Comparison of ENCODE assay signal across 16 cellular contexts in the genomic region with DNA sequence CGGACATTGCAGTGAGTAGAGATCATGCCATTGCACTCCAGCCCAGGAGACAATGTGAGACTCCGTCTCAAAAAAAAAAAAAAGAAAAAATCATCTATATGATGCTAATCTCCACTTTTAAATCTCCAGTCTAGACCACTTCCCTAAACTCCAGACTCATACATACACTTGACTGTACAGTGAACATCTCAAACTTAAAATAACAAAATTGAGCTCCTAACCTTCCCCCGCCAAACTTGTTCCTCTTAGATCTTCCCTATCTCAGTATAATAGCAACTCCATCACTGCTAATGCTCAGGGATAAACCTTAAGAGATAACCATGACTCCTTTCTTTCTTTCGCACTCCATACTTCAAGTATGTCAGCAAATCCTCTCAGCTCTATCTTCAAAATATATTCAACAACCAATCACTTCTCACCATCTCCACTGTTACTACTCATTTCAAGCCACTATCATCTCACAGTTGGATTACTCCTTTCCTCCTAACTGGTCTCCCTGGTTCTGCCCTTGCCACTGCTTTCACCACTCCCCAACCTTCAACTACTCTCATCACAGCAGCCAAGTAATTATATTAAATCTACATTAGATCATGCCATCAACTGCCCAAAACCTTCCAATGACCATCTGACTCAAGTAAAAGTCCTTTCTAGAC. TPM values are rescaled to one million over a fixed set of nuclear protein-coding genes. Genes with fewer than 3 reads are reported as not detected.
DNase-seq lines count a peak whose midpoint lies in the region; ATAC-seq and TF ChIP-seq lines count a peak whose summit lies in the region.
"Had no signal": no experiment of that assay in that cellular context is flagged by ENCODE, and none has a peak within 500 bp of the region (broad histone marks: within the 10 kb centered on the region; RNA-seq: fewer than 3 reads in every experiment).

No MANE protein-coding gene starts in this region.

- POLR2A ChIA-PET in activated CD4-positive, alpha-beta memory T cell treated with anti-CD3 and anti-CD28 coated beads, Interleukin-2, amount 10 ng/mL, durations not matched to agents 7 days and 5 days (lab: Charles Lee), result interaction anchor here (1.2 to 1.8 kb wide), 4 partner anchors 10 to 41 kb away, joined by 3 to 10 read pairs (median 7); partner anchors contain the start of gene DPY30

- no peaks in the 10 kb centered on the region for H3K27me3 ChIP-seq in trophoblast cell (ENCODE audit: insufficient read depth, low read length)

- H3K9me3 ChIP-seq in trophoblast cell (ENCODE audit: insufficient read depth, low read depth, low read length), result no peaks in the 10 kb centered on the region
- H3K9me3 ChIP-seq: psoas muscle had no signal

- peaks cover 7 to 10% of the 10 kb centered on the region in 2 experiments for H3K4me1 ChIP-seq in trophoblast cell (ENCODE audit: control insufficient read depth in 1 of 2, insufficient read depth in 2 of 2, low read length in 2 of 2)

- no peak overlapping the region for H2AFZ ChIP-seq in trophoblast cell (ENCODE audit: insufficient read depth, low read length, poor library complexity)

- H3K4me1 Mint-ChIP-seq in activated T-cell treated with anti-CD3 and anti-CD28 coated beads, Interleukin-2, amount 50 U/mL, for 24 hours (ENCODE audit: low read depth), result peaks cover 55% of the 10 kb centered on the region
- H3K4me1 Mint-ChIP-seq in activated CD4-positive, alpha-beta memory T cell treated with anti-CD3 and anti-CD28 coated beads, Interleukin-2, amount 10 ng/mL, durations not matched to agents 7 days and 5 days, result peaks cover 39% of the 10 kb centered on the region

- intact Hi-C loops in Right ventricle myocardium superior (cut with DNase I), result no loop called here

- H3K4me3 ChIP-seq in trophoblast cell (ENCODE audit: low read depth, low read length), result no peak overlapping the region
- H3K4me3 ChIP-seq: psoas muscle had no signal

- no peak overlapping the region for H4K8ac ChIP-seq in trophoblast cell (ENCODE audit: low read depth, low read length)

- no peak overlapping the region for H2BK120ac ChIP-seq in trophoblast cell (ENCODE audit: insufficient read depth, low read length, poor library complexity)

- no peaks in the 10 kb centered on the region for H3K9me3 Mint-ChIP-seq in activated T-cell treated with anti-CD3 and anti-CD28 coated beads, Interleukin-2, amount 50 U/mL, for 24 hours
- H3K9me3 Mint-ChIP-seq in activated CD4-positive, alpha-beta memory T cell treated with anti-CD3 and anti-CD28 coated beads, Interleukin-2, amount 10 ng/mL, durations not matched to agents 7 days and 5 days, result no peaks in the 10 kb centered on the region
- H3K9me3 Mint-ChIP-seq: activated CD4-positive, alpha-beta T cell treated with anti-CD3 and anti-CD28 coated beads, Interleukin-2, amount 10 ng/mL, durations not matched to agents 7 days and 5 days had no signal

- no peak overlapping the region for H3K18ac ChIP-seq in trophoblast cell (ENCODE audit: low read length)

- no peak overlapping the region for H3K27ac ChIP-seq in trophoblast cell (ENCODE audit: low read depth, low read length)
- H3K27ac ChIP-seq: psoas muscle had no signal

- H3K79me1 ChIP-seq in trophoblast cell (ENCODE audit: low read length), result peaks cover 5% of the 10 kb centered on the region

- H3K9ac ChIP-seq in trophoblast cell (ENCODE audit: low read length), result no peak overlapping the region

- no CpG with 5 or more reads among the region's 4 CpGs for WGBS in trophoblast cell (ENCODE audit: extremely low coverage, insufficient coverage, insufficient read length)

- no peak overlapping the region for H2AK5ac ChIP-seq in trophoblast cell (ENCODE audit: low read length)

- no peaks in the 10 kb centered on the region for H3K36me3 ChIP-seq in trophoblast cell (ENCODE audit: control insufficient read depth in 1 of 2, insufficient read depth in 2 of 2, low read length in 2 of 2)

- ATAC-seq in HG02623 (IDR thresholded peaks at IDR 0.05; ENCODE audit: unreplicated experiment) (no peak), Right ventricle myocardium superior (ENCODE audit: poor library complexity) (no peak)
- ATAC-seq: left lobe of liver, psoas muscle had no signal

- H3K23ac ChIP-seq in trophoblast cell (ENCODE audit: low read length), result no peak overlapping the region

- no peak overlapping the region for H2BK5ac ChIP-seq in trophoblast cell (ENCODE audit: low read depth, low read length, poor library complexity)

- H3K4ac ChIP-seq in trophoblast cell (ENCODE audit: low read depth, low read length), result peak overlapping the region; percentile 39

- H2BK12ac ChIP-seq in trophoblast cell (ENCODE audit: low read length), result no peak overlapping the region

- H3K27me3 Mint-ChIP-seq in activated T-cell treated with anti-CD3 and anti-CD28 coated beads, Interleukin-2, amount 50 U/mL, for 24 hours, result no peaks in the 10 kb centered on the region
- no peaks in the 10 kb centered on the region for H3K27me3 Mint-ChIP-seq in activated CD4-positive, alpha-beta memory T cell treated with anti-CD3 and anti-CD28 coated beads, Interleukin-2, amount 10 ng/mL, durations not matched to agents 7 days and 5 days
- H3K27me3 Mint-ChIP-seq: activated CD4-positive, alpha-beta T cell treated with anti-CD3 and anti-CD28 coated beads, Interleukin-2, amount 10 ng/mL, durations not matched to agents 7 days and 5 days; brain had no signal

- H4K12ac ChIP-seq in trophoblast cell (ENCODE audit: low read depth, low read length), result no peak overlapping the region

- peaks cover 12% of the 10 kb centered on the region for H3K79me2 ChIP-seq in trophoblast cell (ENCODE audit: control insufficient read depth, insufficient read depth, low read length, poor library complexity)

- H3K4me2 ChIP-seq in trophoblast cell (ENCODE audit: low read length), result no peak overlapping the region

- no peak overlapping the region for H3K4me3 Mint-ChIP-seq in activated T-cell treated with anti-CD3 and anti-CD28 coated beads, Interleukin-2, amount 50 U/mL, for 24 hours
- no peak overlapping the region for H3K4me3 Mint-ChIP-seq in activated CD4-positive, alpha-beta memory T cell treated with anti-CD3 and anti-CD28 coated beads, Interleukin-2, amount 10 ng/mL, durations not matched to agents 7 days and 5 days
- H3K4me3 Mint-ChIP-seq: activated CD4-positive, alpha-beta T cell treated with anti-CD3 and anti-CD28 coated beads, Interleukin-2, amount 10 ng/mL, durations not matched to agents 7 days and 5 days; brain had no signal

- no peak for TF ChIP-seq POLR2A in erythroblast (IDR thresholded peaks at IDR 0.05; ENCODE audit: low read length)

- CTCF ChIA-PET in activated CD4-positive, alpha-beta memory T cell treated with anti-CD3 and anti-CD28 coated beads, Interleukin-2, amount 10 ng/mL, durations not matched to agents 7 days and 5 days (lab: Charles Lee), result interaction anchor here (0.7 kb wide), 1 partner anchor 112 kb away, joined by 3 read pairs; no protein-coding TSS in a partner anchor

- peaks cover 9% of the 10 kb centered on the region for H3K36me3 Mint-ChIP-seq in activated T-cell treated with anti-CD3 and anti-CD28 coated beads, Interleukin-2, amount 50 U/mL, for 24 hours (ENCODE audit: low read depth)
- H3K36me3 Mint-ChIP-seq in activated CD4-positive, alpha-beta memory T cell treated with anti-CD3 and anti-CD28 coated beads, Interleukin-2, amount 10 ng/mL, durations not matched to agents 7 days and 5 days (ENCODE audit: low read depth), result peaks cover 12% of the 10 kb centered on the region

- no peak for DNase-seq in activated T-cell treated with anti-CD3 and anti-CD28 coated beads, Interleukin-2, amount 50 U/mL, for 24 hours
- DNase-seq in activated T-cell treated with anti-CD3 and anti-CD28 coated beads, Interleukin-2, amount 50 U/mL, for 48 hours, result no peak
- DNase-seq in MV-4-11 (lab: John Stamatoyannopoulos, UW) (peak; percentile 80), trophoblast cell (no peak), erythroblast (lab: John Stamatoyannopoulos, UW) (no peak), Right ventricle myocardium superior (no peak)
- no peak for DNase-seq in activated CD4-positive, alpha-beta memory T cell treated with anti-CD3 and anti-CD28 coated beads, Interleukin-2, amount 10 ng/mL, durations not matched to agents 7 days and 5 days
- DNase-seq: activated CD4-positive, alpha-beta T cell treated with anti-CD3 and anti-CD28 coated beads, Interleukin-2, amount 10 ng/mL, durations not matched to agents 7 days and 5 days; activated naive CD4-positive, alpha-beta T cell; Karpas-422; NCI-H2029 treated with DMSO at 0.1 percent for 48 hours; NCI-H524 treated with DMSO at 0.1 percent for 48 hours; psoas muscle had no signal

- peak overlapping the region; percentile 18 for H4K91ac ChIP-seq in trophoblast cell (ENCODE audit: low read depth, low read length)

- no peak overlapping the region for H3K14ac ChIP-seq in trophoblast cell (ENCODE audit: low read length)

- H3K27ac Mint-ChIP-seq in activated T-cell treated with anti-CD3 and anti-CD28 coated beads, Interleukin-2, amount 50 U/mL, for 24 hours, result peak overlapping the region; percentile 34
- H3K27ac Mint-ChIP-seq in activated CD4-positive, alpha-beta memory T cell treated with anti-CD3 and anti-CD28 coated beads, Interleukin-2, amount 10 ng/mL, durations not matched to agents 7 days and 5 days, result peak overlapping the region; percentile 5
- H3K27ac Mint-ChIP-seq: activated CD4-positive, alpha-beta T cell treated with anti-CD3 and anti-CD28 coated beads, Interleukin-2, amount 10 ng/mL, durations not matched to agents 7 days and 5 days; brain had no signal

RNA-seq across cellular contexts. Expression of gene MEMO1, which starts 12.0 kb away (rescaled TPM):
- 10 to 100 TPM; 40.7 to 41.5 TPM for total RNA-seq in activated CD4-positive, alpha-beta memory T cell treated with anti-CD3 and anti-CD28 coated beads, Interleukin-2, amount 10 ng/mL, durations not matched to agents 7 days and 5 days
- polyA plus RNA-seq in trophoblast cell (2013), result 34.5 and 36.0 TPM in 2 replicates
- 43.8 TPM for total RNA-seq in Right ventricle myocardium superior

RNA-seq across cellular contexts. Expression of gene DPY30, which starts 40.7 kb away (rescaled TPM):
- 10 to 100 TPM; 68.9 to 74.2 TPM for total RNA-seq in activated CD4-positive, alpha-beta memory T cell treated with anti-CD3 and anti-CD28 coated beads, Interleukin-2, amount 10 ng/mL, durations not matched to agents 7 days and 5 days
- polyA plus RNA-seq in trophoblast cell (2013), result 161 and 163 TPM in 2 replicates
- 42.3 TPM for total RNA-seq in Right ventricle myocardium superior
